Comparison of ENCODE assay signal across 27 cellular contexts in genomic region chr5:160436017-160436416, GRCh38.
"Had no signal": no experiment of that assay in that cellular context is flagged by ENCODE, and none has a peak within 500 bp of the region (broad histone marks: within the 10 kb centered on the region; RNA-seq: fewer than 3 reads in every experiment).

No MANE protein-coding gene starts in this region.

- H3K36me3 Mint-ChIP-seq: activated naive CD4-positive, alpha-beta T cell treated with anti-CD3 and anti-CD28 coated beads, Interleukin-2, amount 50 U/mL, for 24 hours had no signal

- H3K36me3 ChIP-seq: brain microvascular endothelial cell, MG63 had no signal

- DNase-seq: activated CD4-positive, alpha-beta T cell treated with anti-CD3 and anti-CD28 coated beads, Interleukin-2, amount 10 ng/mL, durations not matched to agents 7 days and 5 days; activated CD8-positive, alpha-beta T cell treated with anti-CD3 and anti-CD28 coated beads, Interleukin-2, amount 10 ng/mL, durations not matched to agents 7 days and 5 days; activated gamma-delta T cell; activated naive CD4-positive, alpha-beta T cell treated with Interleukin-2 at 50 U/mL for 16 hours; activated T-cell treated with anti-CD3 and anti-CD28 coated beads, Interleukin-2, amount 50 U/mL, for 24 hours; amniotic stem cell; aorta; brain microvascular endothelial cell; KG1; MG63; MV-4-11; NCI-H1092; NCI-H1436 treated with DMSO at 0.1 percent for 48 hours; NCI-H1694 treated with DMSO at 0.1 percent for 48 hours; NCI-H2029; NCI-H345; NCI-H524 treated with DMSO at 0.1 percent for 48 hours; PC-9; Right ventricle myocardium superior; SW 1271; T-helper 1 cell; T1000 had no signal

- H3K9me3 Mint-ChIP-seq: activated CD4-positive, alpha-beta T cell treated with anti-CD3 and anti-CD28 coated beads, Interleukin-2, amount 10 ng/mL, durations not matched to agents 7 days and 5 days; activated naive CD4-positive, alpha-beta T cell treated with anti-CD3 and anti-CD28 coated beads, Interleukin-2, amount 50 U/mL, for 24 hours; activated T-cell treated with anti-CD3 and anti-CD28 coated beads, Interleukin-2, amount 50 U/mL, for 24 hours; activated T-helper 2 cell treated with anti-CD3 and anti-CD28 coated beads, Interferon-gamma antibody, Interleukin-2, Interleukin-4, amounts not matched to agents 10 μg/mL and 5 μg/mL and 100 μg/mL, durations not matched to agents 14 hours and 24 hours and 36 hours; central memory CD8-positive, alpha-beta T cell had no signal

- ATAC-seq: activated CD8-positive, alpha-beta T cell treated with anti-CD3 and anti-CD28 coated beads, Interleukin-2, amount 10 ng/mL, durations not matched to agents 7 days and 5 days had no signal

- H2AFZ ChIP-seq: PC-9 had no signal

- H3K9me3 ChIP-seq: MG63 had no signal

- H3K4me3 ChIP-seq: MG63, PC-9 had no signal

- H3K27me3 ChIP-seq: brain microvascular endothelial cell, MG63 had no signal

- FAIRE-seq: RCC 7860, TTC549 had no signal

- H3K27me3 Mint-ChIP-seq: activated T-cell treated with anti-CD3 and anti-CD28 coated beads, Interleukin-2, amount 50 U/mL, for 24 hours had no signal

- H3K4me3 Mint-ChIP-seq: activated CD4-positive, alpha-beta T cell treated with anti-CD3 and anti-CD28 coated beads, Interleukin-2, amount 10 ng/mL, durations not matched to agents 7 days and 5 days; activated CD8-positive, alpha-beta T cell treated with anti-CD3 and anti-CD28 coated beads, Interleukin-2, amount 10 ng/mL, durations not matched to agents 7 days and 5 days; activated naive CD4-positive, alpha-beta T cell treated with anti-CD3 and anti-CD28 coated beads, Interleukin-2, amount 50 U/mL, for 24 hours; activated T-cell treated with anti-CD3 and anti-CD28 coated beads, Interleukin-2, amount 50 U/mL, for 24 hours; central memory CD8-positive, alpha-beta T cell had no signal

- H3K27ac ChIP-seq: brain microvascular endothelial cell, PC-9 had no signal

- H3K4me2 ChIP-seq: PC-9 had no signal

- H3K27ac Mint-ChIP-seq: activated CD4-positive, alpha-beta T cell treated with anti-CD3 and anti-CD28 coated beads, Interleukin-2, amount 10 ng/mL, durations not matched to agents 7 days and 5 days; activated CD8-positive, alpha-beta T cell treated with anti-CD3 and anti-CD28 coated beads, Interleukin-2, amount 10 ng/mL, durations not matched to agents 7 days and 5 days; activated naive CD4-positive, alpha-beta T cell treated with anti-CD3 and anti-CD28 coated beads, Interleukin-2, amount 50 U/mL, for 24 hours had no signal
